In genomic region chr1:221031890-221032222, GRCh38 we compare ENCODE assay signal across 17 cellular contexts.
DNase-seq lines count a peak whose midpoint lies in the region; FAIRE-seq and TF ChIP-seq lines count a peak whose summit lies in the region.
"Had no signal": no experiment of that assay in that cellular context is flagged by ENCODE, and none has a peak within 500 bp of the region (broad histone marks: within the 10 kb centered on the region; RNA-seq: fewer than 3 reads in every experiment).

No MANE protein-coding gene starts in this region.

- no peaks in the 10 kb centered on the region for H4K20me1 ChIP-seq in SK-N-SH (ENCODE audit: insufficient read depth)

- no peak overlapping the region for H3K4me3 ChIP-seq in SK-N-SH (ENCODE audit: low read depth in 2 of 2, low read length in 1 of 2)
- H3K4me3 ChIP-seq in fibroblast of the aortic adventitia (ENCODE audit: low read depth, low read length): no peak overlapping the region

- H3K4me3 Mint-ChIP-seq in HFFc6: no peak overlapping the region
- H3K4me3 Mint-ChIP-seq in T-helper 2 cell treated with Interferon-gamma antibody and Interleukin-4, amounts not matched to agents 5 μg/mL and 100 μg/mL, for 36 hours: no peak overlapping the region
- H3K4me3 Mint-ChIP-seq: H9 had no signal

- peak overlapping the region; percentile 1; the same call in 1 of the 2 replicates for H3K27ac Mint-ChIP-seq in HFFc6
- no peak overlapping the region for H3K27ac Mint-ChIP-seq in T-helper 2 cell treated with Interferon-gamma antibody and Interleukin-4, amounts not matched to agents 5 μg/mL and 100 μg/mL, for 36 hours
- H3K27ac Mint-ChIP-seq: H9 had no signal

- peaks cover 27 to 44% of the 10 kb centered on the region in 2 experiments for H3K4me1 ChIP-seq in SK-N-SH (ENCODE audit: control insufficient read depth in 1 of 2, insufficient read depth in 2 of 2, low read depth in 1 of 2, low read length in 1 of 2)

- no peak for FAIRE-seq in frontal cortex (lab: Jason Lieb, UNC)
- FAIRE-seq: HTR-8/SVneo had no signal

- CTCF ChIA-PET in SK-N-SH (lab: Yijun Ruan, JAX): no interaction called here

- no peaks in the 10 kb centered on the region for H3K36me3 ChIP-seq in SK-N-SH (replicated peaks in 1 of 2; ENCODE audit: control insufficient read depth in 1 of 2, insufficient read depth in 2 of 2, low read length in 1 of 2)

- H3K9me2 ChIP-seq in SK-N-SH: no peaks in the 10 kb centered on the region

- peaks cover 6% of the 10 kb centered on the region; the same call in 1 of the 2 replicates for H3K4me1 Mint-ChIP-seq in HFFc6 (ENCODE audit: low read depth)
- peaks cover 7% of the 10 kb centered on the region for H3K4me1 Mint-ChIP-seq in T-helper 2 cell treated with Interferon-gamma antibody and Interleukin-4, amounts not matched to agents 5 μg/mL and 100 μg/mL, for 36 hours (ENCODE audit: low read depth)

- TF ChIP-seq CTCF in HFFc6 (IDR thresholded peaks at IDR 0.05) (no peak), SK-N-SH (IDR thresholded peaks at IDR 0.05) (no peak), fibroblast of the aortic adventitia (IDR thresholded peaks at IDR 0.05; ENCODE audit: insufficient read depth, low read length) (no peak)

- H3K36me3 Mint-ChIP-seq in HFFc6 (ENCODE audit: low read depth): peaks cover 5% of the 10 kb centered on the region; the same call in 1 of the 2 replicates
- H3K36me3 Mint-ChIP-seq in T-helper 2 cell treated with Interferon-gamma antibody and Interleukin-4, amounts not matched to agents 5 μg/mL and 100 μg/mL, for 36 hours (ENCODE audit: low read depth): no peaks in the 10 kb centered on the region

- no peaks in the 10 kb centered on the region for H3K9me3 Mint-ChIP-seq in HFFc6
- peaks cover 1% of the 10 kb centered on the region for H3K9me3 Mint-ChIP-seq in T-helper 2 cell treated with Interferon-gamma antibody and Interleukin-4, amounts not matched to agents 5 μg/mL and 100 μg/mL, for 36 hours
- H3K9me3 Mint-ChIP-seq: H9 had no signal

- H3K4me2 ChIP-seq in SK-N-SH: no peak overlapping the region; the same call in 1 of the 2 replicates

- no peaks in the 10 kb centered on the region for H3K79me2 ChIP-seq in SK-N-SH (ENCODE audit: insufficient read depth)

- no peaks in the 10 kb centered on the region for H3K27me3 ChIP-seq in SK-N-SH (ENCODE audit: insufficient read depth)

- H3K27me3 Mint-ChIP-seq in HFFc6 (ENCODE audit: insufficient read depth): no peaks in the 10 kb centered on the region
- no peaks in the 10 kb centered on the region for H3K27me3 Mint-ChIP-seq in T-helper 2 cell treated with Interferon-gamma antibody and Interleukin-4, amounts not matched to agents 5 μg/mL and 100 μg/mL, for 36 hours (ENCODE audit: low read depth)

- no peaks in the 10 kb centered on the region for H3K9me3 ChIP-seq in SK-N-SH

- TF ChIP-seq EP300 in SK-N-SH (IDR thresholded peaks at IDR 0.05; ENCODE audit: borderline replicate concordance in 1 of 2, low read depth in 1 of 2, low read length in 1 of 2): no peak

- H3F3A ChIP-seq in SK-N-SH (replicated peaks; ENCODE audit: insufficient read depth): peaks cover 53% of the 10 kb centered on the region

- TF ChIP-seq RAD21 in SK-N-SH (IDR thresholded peaks at IDR 0.05; ENCODE audit: low read length): no peak

- no peak overlapping the region for H3K9ac ChIP-seq in SK-N-SH

- H3K27ac ChIP-seq in SK-N-SH (ENCODE audit: low read depth in 2 of 2, low read length in 1 of 2): peak overlapping the region; percentile 80 to 97
- H3K27ac ChIP-seq: C4-2B had no signal

- no peak overlapping the region for H2AFZ ChIP-seq in SK-N-SH (ENCODE audit: low read depth)

- DNase-seq in A172 (ENCODE audit: low spot score) (peak; percentile 32), HFFc6 (peak; percentile 2), SK-N-SH (no peak), fibroblast of the aortic adventitia (ENCODE audit: low read depth) (peak; percentile 39), NCI-H187 treated with DMSO at 0.1 percent for 48 hours (lab: John Stamatoyannopoulos, UW) (no peak), frontal cortex (ENCODE audit: low spot score in 2 of 2) (no peak), NCI-H1092 (lab: John Stamatoyannopoulos, UW) (no peak)
- DNase-seq in T-helper 2 cell treated with Interferon-gamma antibody and Interleukin-4, amounts not matched to agents 5 μg/mL and 100 μg/mL, for 36 hours (ENCODE audit: low spot score): no peak
- DNase-seq: 8988T, DMS 273 treated with DMSO at 0.1 percent for 48 hours, H9, NCI-H1436 treated with DMSO at 0.1 percent for 48 hours, NCI-H510A treated with DMSO at 0.1 percent for 48 hours, NCI-H82, SHP77 treated with DMSO at 0.1 percent for 48 hours had no signal

- POLR2A ChIA-PET in SK-N-SH (lab: Yijun Ruan, JAX): no interaction called here

TF ChIP-seq in SK-N-SH, 30 proteins besides CTCF, POLR2A, EP300 and RAD21:
- peak; percentile 44; the same call in 1 of the 2 replicates for TF ChIP-seq FOSL2 (IDR thresholded peaks at IDR 0.05; ENCODE audit: borderline replicate concordance, low read depth)
- no peak for TF ChIP-seq RXRA (IDR thresholded peaks at IDR 0.05; ENCODE audit: borderline replicate concordance, low read depth)
- TF ChIP-seq NFIC (IDR thresholded peaks at IDR 0.05; ENCODE audit: borderline replicate concordance): no peak

Comparison
In these comparisons a context has a peak if more than half of its experiments do, and no peak if none do; other contexts are left out.
1. DNase-seq: peak in A172 (single experiment), HFFc6 (single experiment) and fibroblast of the aortic adventitia (single experiment); none in SK-N-SH (single experiment), NCI-H187 treated with DMSO at 0.1 percent for 48 hours (single experiment), frontal cortex (0 of 2), NCI-H1092 (single experiment) and T-helper 2 cell treated with Interferon-gamma antibody and Interleukin-4, amounts not matched to agents 5 μg/mL and 100 μg/mL, for 36 hours (single experiment).